In genomic region chr19:42531313-42531712, GRCh38 we compare ENCODE assay signal across 15 cellular contexts. TPM values are rescaled to one million over a fixed set of nuclear protein-coding genes. Genes with fewer than 3 reads are reported as not detected.
"Had no signal": no experiment of that assay in that cellular context is flagged by ENCODE, and none has a peak within 500 bp of the region (broad histone marks: within the 10 kb centered on the region; RNA-seq: fewer than 3 reads in every experiment).

No MANE protein-coding gene starts in this region.

- H3K36me3 ChIP-seq: left lung, upper lobe of right lung had no signal

- H3K4me3 ChIP-seq: left lung, psoas muscle, SK-N-MC, upper lobe of right lung had no signal

- H3K9me3 Mint-ChIP-seq: memory B cell; natural killer cell treated with Interleukin-12 subunit alpha and Interleukin-12 subunit beta and Interleukin-15 and Interleukin-18, amount 100 ng/mL, for 72 hours; stimulated activated naive CD8-positive, alpha-beta T cell treated with anti-CD3 and anti-CD28 coated beads, Interleukin-15, Interleukin-2, amounts not matched to agents 100 ng/mL and 50 ng/mL, for 24 hours had no signal

- H3K36me3 Mint-ChIP-seq: activated naive CD8-positive, alpha-beta T cell; memory B cell; natural killer cell treated with Interleukin-12 subunit alpha and Interleukin-12 subunit beta and Interleukin-15 and Interleukin-18, amount 100 ng/mL, for 72 hours had no signal

- H3K27me3 Mint-ChIP-seq: activated naive CD8-positive, alpha-beta T cell; memory B cell; natural killer cell treated with Interleukin-12 subunit alpha and Interleukin-12 subunit beta and Interleukin-15 and Interleukin-18, amount 100 ng/mL, for 72 hours; stimulated activated naive CD8-positive, alpha-beta T cell treated with anti-CD3 and anti-CD28 coated beads, Interleukin-15, Interleukin-2, amounts not matched to agents 100 ng/mL and 50 ng/mL, for 24 hours had no signal

- DNase-seq: anterior cingulate cortex, foreskin melanocyte, left lung, occipital lobe, psoas muscle, T-helper 1 cell, upper lobe of right lung had no signal

- H3K27ac ChIP-seq: left lung, psoas muscle, SK-N-MC, upper lobe of right lung, VCaP had no signal

- H3K4me3 Mint-ChIP-seq: activated naive CD8-positive, alpha-beta T cell; memory B cell; natural killer cell treated with Interleukin-12 subunit alpha and Interleukin-12 subunit beta and Interleukin-15 and Interleukin-18, amount 100 ng/mL, for 72 hours; stimulated activated naive CD8-positive, alpha-beta T cell treated with anti-CD3 and anti-CD28 coated beads, Interleukin-15, Interleukin-2, amounts not matched to agents 100 ng/mL and 50 ng/mL, for 24 hours had no signal

- ATAC-seq: left lung; natural killer cell treated with Interleukin-12 subunit alpha and Interleukin-12 subunit beta and Interleukin-15 and Interleukin-18, amount 100 ng/mL, for 72 hours; psoas muscle; sciatic nerve; upper lobe of right lung had no signal

- H3K27ac Mint-ChIP-seq: activated naive CD8-positive, alpha-beta T cell; memory B cell; natural killer cell treated with Interleukin-12 subunit alpha and Interleukin-12 subunit beta and Interleukin-15 and Interleukin-18, amount 100 ng/mL, for 72 hours; stimulated activated naive CD8-positive, alpha-beta T cell treated with anti-CD3 and anti-CD28 coated beads, Interleukin-15, Interleukin-2, amounts not matched to agents 100 ng/mL and 50 ng/mL, for 24 hours had no signal

- H3K27me3 ChIP-seq: left lung, upper lobe of right lung had no signal

- H3K9me3 ChIP-seq: left lung, psoas muscle, upper lobe of right lung had no signal

- H3K4me1 ChIP-seq: psoas muscle had no signal

RNA-seq across cellular contexts. Expression of gene CEACAM1, which starts 3.0 kb away (rescaled TPM):
- total RNA-seq: occipital lobe, temporal lobe had no signal
